In genomic region chr11:71800335-71800953, GRCh38 we compare ENCODE assay signal across 8 cellular contexts.
DNase-seq lines count a peak whose midpoint lies in the region; TF ChIP-seq lines count a peak whose summit lies in the region.
"Not testable (repeated sequence)": the region's sequence is repeated elsewhere in the genome, so short reads cannot be mapped to it uniquely, and the experiment has no call there.

No MANE protein-coding gene starts in this region.

- not testable (repeated sequence) for DNase-seq in AG09309 (ENCODE audit: low read depth)
- DNase-seq in GM19240 (ENCODE audit: insufficient read length, low spot score) (peak; percentile 43), NCI-H2081 treated with DMSO at 0.1 percent for 48 hours (lab: John Stamatoyannopoulos, UW) (peak; percentile 47), SW480 (ENCODE audit: low spot score) (peak; percentile 50), erythroblast (lab: John Stamatoyannopoulos, UW) (peak; percentile 73 to 88), medulla oblongata (ENCODE audit: extremely low spot score) (peak; percentile 85)
- DNase-seq in activated T-helper 9 cell treated with anti-CD3 and anti-CD28 coated beads, Interleukin-2, amount 50 U/mL, for 16 hours (ENCODE audit: low read depth), result peak; percentile 70
- peak; percentile 86 to 89 for DNase-seq in stimulated activated CD4-positive, alpha-beta T cell treated with anti-CD3 and anti-CD28 coated beads, Interleukin-2, amount 100 ng/mL, for 24 hours

- H3K4me3 ChIP-seq in AG09309 (ENCODE audit: control insufficient read depth, low read depth, low read length), result not testable (repeated sequence)

- TF ChIP-seq CTCF in AG09309 (IDR thresholded peaks at IDR 0.05; ENCODE audit: control insufficient read depth, insufficient read depth, low read depth, low read length, missing control alignments), result peak; percentile 81

- TF ChIP-seq POLR2A in erythroblast (IDR thresholded peaks at IDR 0.05; ENCODE audit: low read length), result not testable (repeated sequence)
